1 cellular context compared by ENCODE assay signal in the genomic region with DNA sequence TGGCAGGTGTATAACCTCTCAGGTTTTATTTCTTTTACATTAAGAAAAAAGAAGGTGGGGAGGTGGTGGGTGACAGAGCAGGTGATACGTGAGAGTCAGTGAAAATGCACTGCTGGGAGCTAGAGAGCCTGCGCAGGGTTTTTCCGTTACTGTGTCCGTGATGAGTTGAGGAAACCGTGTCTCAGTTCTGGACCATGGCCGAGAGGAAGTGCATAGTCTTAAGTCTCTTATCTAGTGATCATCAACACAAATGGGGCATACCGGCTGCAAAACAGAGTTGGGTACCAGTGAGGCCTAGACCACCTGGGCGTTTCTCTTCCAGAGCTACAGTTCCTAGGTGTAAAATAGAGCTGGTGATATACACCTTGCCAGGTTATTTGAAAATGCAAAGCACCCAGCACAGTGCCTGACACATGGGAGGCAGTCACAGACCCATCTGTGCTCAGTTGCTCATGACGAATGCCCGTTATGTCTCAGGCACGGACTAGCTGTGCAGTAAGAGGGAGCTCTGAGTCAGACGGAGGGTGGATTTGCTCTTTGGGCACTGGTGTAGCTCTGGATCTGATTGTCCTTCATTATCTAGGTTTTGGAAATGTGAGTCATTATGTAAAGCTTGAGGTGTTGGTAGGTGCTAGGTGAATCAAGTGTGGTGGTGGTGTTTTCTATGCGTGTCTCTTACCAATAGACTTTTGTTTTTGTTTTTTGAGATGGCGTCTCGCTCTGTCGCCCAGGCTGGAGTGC.
TF ChIP-seq lines count a peak whose summit lies in the region.

No MANE protein-coding gene starts in this region.

TF ChIP-seq in HCT116, 20 proteins besides CTCF, POLR2A, EP300 and RAD21 (continued from another document):
- TF ChIP-seq REST (IDR thresholded peaks at IDR 0.05; ENCODE audit: low read depth) (no peak), JUND (IDR thresholded peaks at IDR 0.05) (no peak), SIN3A (IDR thresholded peaks at IDR 0.05; ENCODE audit: low read depth) (no peak), EGR1 (IDR thresholded peaks at IDR 0.05; ENCODE audit: low read depth) (no peak), ELF1 (IDR thresholded peaks at IDR 0.05; ENCODE audit: borderline replicate concordance, low read depth) (no peak), ZFX (IDR thresholded peaks at IDR 0.05) (no peak), ZNF274 (IDR thresholded peaks at IDR 0.05; ENCODE audit: low read depth, low read length) (no peak), YY1 (IDR thresholded peaks at IDR 0.05; ENCODE audit: extremely low read depth, insufficient replicate concordance, low read depth, low read length) (no peak), ATF3 (IDR thresholded peaks at IDR 0.05) (no peak), SP1 (IDR thresholded peaks at IDR 0.05; ENCODE audit: low read depth) (no peak), CEBPB (IDR thresholded peaks at IDR 0.05; ENCODE audit: low read depth) (no peak), CBX3 (IDR thresholded peaks at IDR 0.05; ENCODE audit: low read depth) (no peak)
- TF ChIP-seq, protein P1, sequence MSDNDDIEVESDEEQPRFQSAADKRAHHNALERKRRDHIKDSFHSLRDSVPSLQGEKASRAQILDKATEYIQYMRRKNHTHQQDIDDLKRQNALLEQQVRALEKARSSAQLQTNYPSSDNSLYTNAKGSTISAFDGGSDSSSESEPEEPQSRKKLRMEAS (IDR thresholded peaks at IDR 0.05), result no peak
